Comparison of ENCODE assay signal across 1 cellular context in the genomic region with DNA sequence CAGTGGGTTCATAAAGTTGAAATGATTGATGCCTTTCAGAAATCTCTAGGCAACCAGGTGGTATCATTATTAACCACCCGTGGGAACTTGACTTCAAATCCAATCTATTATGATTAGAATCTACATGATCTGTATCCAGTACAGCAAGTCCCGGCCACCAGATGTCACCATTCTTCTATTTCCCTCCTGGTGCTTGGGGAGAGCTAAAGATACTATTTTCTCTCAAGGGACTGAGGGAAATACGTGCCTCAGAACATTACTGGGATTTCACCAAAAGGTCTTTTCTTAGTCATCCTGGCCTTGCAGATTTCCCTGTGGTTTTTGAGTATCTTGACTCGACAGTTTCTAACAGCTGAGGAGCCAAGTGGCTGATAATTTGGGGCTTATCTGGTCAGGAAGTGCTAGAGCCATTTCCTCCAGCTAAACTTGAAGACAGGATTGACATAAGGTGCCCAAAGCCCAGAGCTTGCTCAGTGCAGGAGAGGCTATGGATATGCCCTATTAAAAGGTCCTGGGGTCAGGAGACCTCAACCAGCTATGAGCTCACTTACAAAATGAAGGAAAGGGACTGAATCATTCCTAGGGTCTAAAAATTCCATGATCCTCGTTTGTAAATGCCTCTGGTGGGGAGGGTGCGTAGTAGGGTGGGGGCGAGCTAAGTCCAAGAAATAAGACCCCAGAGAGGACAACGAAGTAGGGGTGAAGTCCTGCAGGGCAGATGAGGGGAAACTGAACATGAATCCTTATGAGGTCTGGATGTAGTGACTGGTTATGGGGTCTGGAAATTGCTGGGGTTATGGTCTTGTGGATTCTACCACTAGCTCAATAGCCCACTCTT.
TF ChIP-seq lines count a peak whose summit lies in the region.

No MANE protein-coding gene starts in this region.

TF ChIP-seq in HepG2, 621 proteins besides CTCF, POLR2A, EP300 and RAD21 (continued from another document and continues in another):
- TF ChIP-seq, protein P1, sequence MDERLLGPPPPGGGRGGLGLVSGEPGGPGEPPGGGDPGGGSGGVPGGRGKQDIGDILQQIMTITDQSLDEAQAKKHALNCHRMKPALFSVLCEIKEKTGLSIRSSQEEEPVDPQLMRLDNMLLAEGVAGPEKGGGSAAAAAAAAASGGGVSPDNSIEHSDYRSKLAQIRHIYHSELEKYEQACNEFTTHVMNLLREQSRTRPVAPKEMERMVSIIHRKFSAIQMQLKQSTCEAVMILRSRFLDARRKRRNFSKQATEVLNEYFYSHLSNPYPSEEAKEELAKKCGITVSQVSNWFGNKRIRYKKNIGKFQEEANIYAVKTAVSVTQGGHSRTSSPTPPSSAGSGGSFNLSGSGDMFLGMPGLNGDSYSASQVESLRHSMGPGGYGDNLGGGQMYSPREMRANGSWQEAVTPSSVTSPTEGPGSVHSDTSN (CRISPR knock-in tag; IDR thresholded peaks at IDR 0.05) = no peak
- TF ChIP-seq, protein P2, sequence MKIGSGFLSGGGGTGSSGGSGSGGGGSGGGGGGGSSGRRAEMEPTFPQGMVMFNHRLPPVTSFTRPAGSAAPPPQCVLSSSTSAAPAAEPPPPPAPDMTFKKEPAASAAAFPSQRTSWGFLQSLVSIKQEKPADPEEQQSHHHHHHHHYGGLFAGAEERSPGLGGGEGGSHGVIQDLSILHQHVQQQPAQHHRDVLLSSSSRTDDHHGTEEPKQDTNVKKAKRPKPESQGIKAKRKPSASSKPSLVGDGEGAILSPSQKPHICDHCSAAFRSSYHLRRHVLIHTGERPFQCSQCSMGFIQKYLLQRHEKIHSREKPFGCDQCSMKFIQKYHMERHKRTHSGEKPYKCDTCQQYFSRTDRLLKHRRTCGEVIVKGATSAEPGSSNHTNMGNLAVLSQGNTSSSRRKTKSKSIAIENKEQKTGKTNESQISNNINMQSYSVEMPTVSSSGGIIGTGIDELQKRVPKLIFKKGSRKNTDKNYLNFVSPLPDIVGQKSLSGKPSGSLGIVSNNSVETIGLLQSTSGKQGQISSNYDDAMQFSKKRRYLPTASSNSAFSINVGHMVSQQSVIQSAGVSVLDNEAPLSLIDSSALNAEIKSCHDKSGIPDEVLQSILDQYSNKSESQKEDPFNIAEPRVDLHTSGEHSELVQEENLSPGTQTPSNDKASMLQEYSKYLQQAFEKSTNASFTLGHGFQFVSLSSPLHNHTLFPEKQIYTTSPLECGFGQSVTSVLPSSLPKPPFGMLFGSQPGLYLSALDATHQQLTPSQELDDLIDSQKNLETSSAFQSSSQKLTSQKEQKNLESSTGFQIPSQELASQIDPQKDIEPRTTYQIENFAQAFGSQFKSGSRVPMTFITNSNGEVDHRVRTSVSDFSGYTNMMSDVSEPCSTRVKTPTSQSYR (CRISPR knock-in tag; IDR thresholded peaks at IDR 0.05; ENCODE audit: borderline replicate concordance) = no peak
- peak in 1 of 2 experiments; percentile 20; a peak in 1 of 4 replicates for TF ChIP-seq NR2F1 (CRISPR knock-in tag; IDR thresholded peaks at IDR 0.05)
- 0 out of 2 replicates have a peak, but pooled peaks have one; percentile 31 for TF ChIP-seq ZMYM3 (CRISPR knock-in tag; IDR thresholded peaks at IDR 0.05)
- 0 out of 2 replicates have a peak, but pooled peaks have one; percentile 28 for TF ChIP-seq MIER2 (CRISPR knock-in tag; IDR thresholded peaks at IDR 0.05)
- TF ChIP-seq, protein P3, sequence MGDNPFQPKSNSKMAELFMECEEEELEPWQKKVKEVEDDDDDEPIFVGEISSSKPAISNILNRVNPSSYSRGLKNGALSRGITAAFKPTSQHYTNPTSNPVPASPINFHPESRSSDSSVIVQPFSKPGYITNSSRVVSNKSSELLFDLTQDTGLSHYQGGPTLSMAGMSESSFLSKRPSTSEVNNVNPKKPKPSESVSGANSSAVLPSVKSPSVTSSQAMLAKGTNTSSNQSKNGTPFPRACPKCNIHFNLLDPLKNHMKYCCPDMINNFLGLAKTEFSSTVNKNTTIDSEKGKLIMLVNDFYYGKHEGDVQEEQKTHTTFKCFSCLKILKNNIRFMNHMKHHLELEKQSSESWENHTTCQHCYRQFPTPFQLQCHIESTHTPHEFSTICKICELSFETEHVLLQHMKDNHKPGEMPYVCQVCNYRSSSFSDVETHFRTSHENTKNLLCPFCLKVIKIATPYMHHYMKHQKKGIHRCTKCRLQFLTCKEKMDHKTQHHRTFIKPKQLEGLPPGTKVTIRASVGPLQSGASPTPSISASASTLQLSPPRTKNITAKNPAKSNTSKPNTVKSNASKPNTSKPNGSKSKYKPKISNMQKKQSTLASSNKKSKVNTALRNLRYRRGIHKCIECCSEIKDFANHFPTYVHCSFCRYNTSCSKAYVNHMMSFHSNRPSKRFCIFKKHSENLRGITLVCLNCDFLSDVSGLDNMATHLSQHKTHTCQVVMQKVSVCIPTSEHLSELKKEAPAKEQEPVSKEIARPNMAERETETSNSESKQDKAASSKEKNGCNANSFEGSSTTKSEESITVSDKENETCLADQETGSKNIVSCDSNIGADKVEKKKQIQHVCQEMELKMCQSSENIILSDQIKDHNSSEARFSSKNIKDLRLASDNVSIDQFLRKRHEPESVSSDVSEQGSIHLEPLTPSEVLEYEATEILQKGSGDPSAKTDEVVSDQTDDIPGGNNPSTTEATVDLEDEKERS (CRISPR knock-in tag; IDR thresholded peaks at IDR 0.05) = 0 out of 2 replicates have a peak, but pooled peaks have one; percentile 51
- no peak for TF ChIP-seq ZNF20 (CRISPR knock-in tag; IDR thresholded peaks at IDR 0.05)
- TF ChIP-seq, protein P4, sequence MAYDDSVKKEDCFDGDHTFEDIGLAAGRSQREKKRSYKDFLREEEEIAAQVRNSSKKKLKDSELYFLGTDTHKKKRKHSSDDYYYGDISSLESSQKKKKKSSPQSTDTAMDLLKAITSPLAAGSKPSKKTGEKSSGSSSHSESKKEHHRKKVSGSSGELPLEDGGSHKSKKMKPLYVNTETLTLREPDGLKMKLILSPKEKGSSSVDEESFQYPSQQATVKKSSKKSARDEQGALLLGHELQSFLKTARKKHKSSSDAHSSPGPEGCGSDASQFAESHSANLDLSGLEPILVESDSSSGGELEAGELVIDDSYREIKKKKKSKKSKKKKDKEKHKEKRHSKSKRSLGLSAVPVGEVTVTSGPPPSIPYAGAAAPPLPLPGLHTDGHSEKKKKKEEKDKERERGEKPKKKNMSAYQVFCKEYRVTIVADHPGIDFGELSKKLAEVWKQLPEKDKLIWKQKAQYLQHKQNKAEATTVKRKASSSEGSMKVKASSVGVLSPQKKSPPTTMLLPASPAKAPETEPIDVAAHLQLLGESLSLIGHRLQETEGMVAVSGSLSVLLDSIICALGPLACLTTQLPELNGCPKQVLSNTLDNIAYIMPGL (CRISPR knock-in tag; IDR thresholded peaks at IDR 0.05; ENCODE audit: borderline replicate concordance in 1 of 2, low read depth in 1 of 2) = peak; percentile 61 to 68; a peak in 3 of 4 replicates
- TF ChIP-seq, protein P5, sequence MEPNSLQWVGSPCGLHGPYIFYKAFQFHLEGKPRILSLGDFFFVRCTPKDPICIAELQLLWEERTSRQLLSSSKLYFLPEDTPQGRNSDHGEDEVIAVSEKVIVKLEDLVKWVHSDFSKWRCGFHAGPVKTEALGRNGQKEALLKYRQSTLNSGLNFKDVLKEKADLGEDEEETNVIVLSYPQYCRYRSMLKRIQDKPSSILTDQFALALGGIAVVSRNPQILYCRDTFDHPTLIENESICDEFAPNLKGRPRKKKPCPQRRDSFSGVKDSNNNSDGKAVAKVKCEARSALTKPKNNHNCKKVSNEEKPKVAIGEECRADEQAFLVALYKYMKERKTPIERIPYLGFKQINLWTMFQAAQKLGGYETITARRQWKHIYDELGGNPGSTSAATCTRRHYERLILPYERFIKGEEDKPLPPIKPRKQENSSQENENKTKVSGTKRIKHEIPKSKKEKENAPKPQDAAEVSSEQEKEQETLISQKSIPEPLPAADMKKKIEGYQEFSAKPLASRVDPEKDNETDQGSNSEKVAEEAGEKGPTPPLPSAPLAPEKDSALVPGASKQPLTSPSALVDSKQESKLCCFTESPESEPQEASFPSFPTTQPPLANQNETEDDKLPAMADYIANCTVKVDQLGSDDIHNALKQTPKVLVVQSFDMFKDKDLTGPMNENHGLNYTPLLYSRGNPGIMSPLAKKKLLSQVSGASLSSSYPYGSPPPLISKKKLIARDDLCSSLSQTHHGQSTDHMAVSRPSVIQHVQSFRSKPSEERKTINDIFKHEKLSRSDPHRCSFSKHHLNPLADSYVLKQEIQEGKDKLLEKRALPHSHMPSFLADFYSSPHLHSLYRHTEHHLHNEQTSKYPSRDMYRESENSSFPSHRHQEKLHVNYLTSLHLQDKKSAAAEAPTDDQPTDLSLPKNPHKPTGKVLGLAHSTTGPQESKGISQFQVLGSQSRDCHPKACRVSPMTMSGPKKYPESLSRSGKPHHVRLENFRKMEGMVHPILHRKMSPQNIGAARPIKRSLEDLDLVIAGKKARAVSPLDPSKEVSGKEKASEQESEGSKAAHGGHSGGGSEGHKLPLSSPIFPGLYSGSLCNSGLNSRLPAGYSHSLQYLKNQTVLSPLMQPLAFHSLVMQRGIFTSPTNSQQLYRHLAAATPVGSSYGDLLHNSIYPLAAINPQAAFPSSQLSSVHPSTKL (CRISPR knock-in tag; IDR thresholded peaks at IDR 0.05) = peak; percentile 49; the same call in 1 of the 2 replicates
- TF ChIP-seq, protein P6, sequence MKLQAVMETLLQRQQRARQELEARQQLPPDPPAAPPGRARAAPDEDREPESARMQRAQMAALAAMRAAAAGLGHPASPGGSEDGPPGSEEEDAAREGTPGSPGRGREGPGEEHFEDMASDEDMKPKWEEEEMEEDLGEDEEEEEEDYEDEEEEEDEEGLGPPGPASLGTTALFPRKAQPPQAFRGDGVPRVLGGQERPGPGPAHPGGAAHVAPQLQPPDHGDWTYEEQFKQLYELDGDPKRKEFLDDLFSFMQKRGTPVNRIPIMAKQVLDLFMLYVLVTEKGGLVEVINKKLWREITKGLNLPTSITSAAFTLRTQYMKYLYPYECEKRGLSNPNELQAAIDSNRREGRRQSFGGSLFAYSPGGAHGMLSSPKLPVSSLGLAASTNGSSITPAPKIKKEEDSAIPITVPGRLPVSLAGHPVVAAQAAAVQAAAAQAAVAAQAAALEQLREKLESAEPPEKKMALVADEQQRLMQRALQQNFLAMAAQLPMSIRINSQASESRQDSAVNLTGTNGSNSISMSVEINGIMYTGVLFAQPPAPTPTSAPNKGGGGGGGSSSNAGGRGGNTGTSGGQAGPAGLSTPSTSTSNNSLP (IDR thresholded peaks at IDR 0.05; ENCODE audit: low read depth, low read length) = peak; percentile 88
- TF ChIP-seq ZFY (CRISPR knock-in tag; IDR thresholded peaks at IDR 0.05) = no peak
- TF ChIP-seq, protein P7, sequence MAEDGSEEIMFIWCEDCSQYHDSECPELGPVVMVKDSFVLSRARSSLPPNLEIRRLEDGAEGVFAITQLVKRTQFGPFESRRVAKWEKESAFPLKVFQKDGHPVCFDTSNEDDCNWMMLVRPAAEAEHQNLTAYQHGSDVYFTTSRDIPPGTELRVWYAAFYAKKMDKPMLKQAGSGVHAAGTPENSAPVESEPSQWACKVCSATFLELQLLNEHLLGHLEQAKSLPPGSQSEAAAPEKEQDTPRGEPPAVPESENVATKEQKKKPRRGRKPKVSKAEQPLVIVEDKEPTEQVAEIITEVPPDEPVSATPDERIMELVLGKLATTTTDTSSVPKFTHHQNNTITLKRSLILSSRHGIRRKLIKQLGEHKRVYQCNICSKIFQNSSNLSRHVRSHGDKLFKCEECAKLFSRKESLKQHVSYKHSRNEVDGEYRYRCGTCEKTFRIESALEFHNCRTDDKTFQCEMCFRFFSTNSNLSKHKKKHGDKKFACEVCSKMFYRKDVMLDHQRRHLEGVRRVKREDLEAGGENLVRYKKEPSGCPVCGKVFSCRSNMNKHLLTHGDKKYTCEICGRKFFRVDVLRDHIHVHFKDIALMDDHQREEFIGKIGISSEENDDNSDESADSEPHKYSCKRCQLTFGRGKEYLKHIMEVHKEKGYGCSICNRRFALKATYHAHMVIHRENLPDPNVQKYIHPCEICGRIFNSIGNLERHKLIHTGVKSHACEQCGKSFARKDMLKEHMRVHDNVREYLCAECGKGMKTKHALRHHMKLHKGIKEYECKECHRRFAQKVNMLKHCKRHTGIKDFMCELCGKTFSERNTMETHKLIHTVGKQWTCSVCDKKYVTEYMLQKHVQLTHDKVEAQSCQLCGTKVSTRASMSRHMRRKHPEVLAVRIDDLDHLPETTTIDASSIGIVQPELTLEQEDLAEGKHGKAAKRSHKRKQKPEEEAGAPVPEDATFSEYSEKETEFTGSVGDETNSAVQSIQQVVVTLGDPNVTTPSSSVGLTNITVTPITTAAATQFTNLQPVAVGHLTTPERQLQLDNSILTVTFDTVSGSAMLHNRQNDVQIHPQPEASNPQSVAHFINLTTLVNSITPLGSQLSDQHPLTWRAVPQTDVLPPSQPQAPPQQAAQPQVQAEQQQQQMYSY (CRISPR knock-in tag; IDR thresholded peaks at IDR 0.05) = no peak
- no peak for TF ChIP-seq FOXC1 (CRISPR knock-in tag; IDR thresholded peaks at IDR 0.05; ENCODE audit: borderline replicate concordance)
- TF ChIP-seq POLR2AphosphoS5 (IDR thresholded peaks at IDR 0.05; ENCODE audit: low read depth, low read length) = no peak
- 0 out of 2 replicates have a peak, but pooled peaks have one; percentile 34 for TF ChIP-seq KLF6 (CRISPR knock-in tag; IDR thresholded peaks at IDR 0.05)
- TF ChIP-seq ZSCAN25 (CRISPR knock-in tag; IDR thresholded peaks at IDR 0.05) = peak; percentile 68
- TF ChIP-seq GATAD1 (CRISPR knock-in tag; IDR thresholded peaks at IDR 0.05) = 0 out of 2 replicates have a peak, but pooled peaks have one; percentile 29
- no peak for TF ChIP-seq ZNF615 (CRISPR knock-in tag; IDR thresholded peaks at IDR 0.05; ENCODE audit: borderline replicate concordance)
- TF ChIP-seq ZNF761 (CRISPR knock-in tag; conservative IDR thresholded peaks at IDR 0.05) = no peak
- TF ChIP-seq, protein P8, sequence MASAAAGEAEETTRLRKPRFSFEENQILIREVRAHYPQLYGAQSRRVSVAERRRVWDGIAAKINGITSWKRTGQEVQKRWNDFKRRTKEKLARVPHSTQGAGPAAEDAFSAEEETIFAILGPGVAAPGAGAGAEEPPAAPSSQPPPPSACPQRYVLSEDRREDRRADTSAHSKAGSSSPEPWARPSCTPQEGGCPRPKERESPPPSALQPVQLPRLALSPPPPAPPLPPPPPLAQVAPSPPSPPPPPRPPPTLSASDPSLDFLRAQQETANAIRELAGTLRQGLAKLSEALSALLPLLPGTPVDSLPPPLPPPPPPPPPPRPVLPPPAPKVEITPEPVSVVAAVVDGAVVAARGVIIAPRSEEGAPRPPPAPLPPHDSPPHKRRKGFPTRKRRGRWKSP (CRISPR knock-in tag; IDR thresholded peaks at IDR 0.05) = peak; percentile 34; the same call in 1 of the 2 replicates
- TF ChIP-seq, protein P9, sequence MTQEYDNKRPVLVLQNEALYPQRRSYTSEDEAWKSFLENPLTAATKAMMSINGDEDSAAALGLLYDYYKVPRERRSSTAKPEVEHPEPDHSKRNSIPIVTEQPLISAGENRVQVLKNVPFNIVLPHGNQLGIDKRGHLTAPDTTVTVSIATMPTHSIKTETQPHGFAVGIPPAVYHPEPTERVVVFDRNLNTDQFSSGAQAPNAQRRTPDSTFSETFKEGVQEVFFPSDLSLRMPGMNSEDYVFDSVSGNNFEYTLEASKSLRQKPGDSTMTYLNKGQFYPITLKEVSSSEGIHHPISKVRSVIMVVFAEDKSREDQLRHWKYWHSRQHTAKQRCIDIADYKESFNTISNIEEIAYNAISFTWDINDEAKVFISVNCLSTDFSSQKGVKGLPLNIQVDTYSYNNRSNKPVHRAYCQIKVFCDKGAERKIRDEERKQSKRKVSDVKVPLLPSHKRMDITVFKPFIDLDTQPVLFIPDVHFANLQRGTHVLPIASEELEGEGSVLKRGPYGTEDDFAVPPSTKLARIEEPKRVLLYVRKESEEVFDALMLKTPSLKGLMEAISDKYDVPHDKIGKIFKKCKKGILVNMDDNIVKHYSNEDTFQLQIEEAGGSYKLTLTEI (CRISPR knock-in tag; conservative IDR thresholded peaks at IDR 0.05) = no peak
- TF ChIP-seq ZNF335 (CRISPR knock-in tag; IDR thresholded peaks at IDR 0.05) = 0 out of 2 replicates have a peak, but pooled peaks have one; percentile 35
- 0 out of 2 replicates have a peak, but pooled peaks have one; percentile 8 for TF ChIP-seq WIZ (CRISPR knock-in tag; IDR thresholded peaks at IDR 0.05)
- no peak for TF ChIP-seq HOXA7 (CRISPR knock-in tag; IDR thresholded peaks at IDR 0.05)
- 0 out of 2 replicates have a peak, but pooled peaks have one; percentile 25 for TF ChIP-seq CBFB (CRISPR knock-in tag; IDR thresholded peaks at IDR 0.05)
- TF ChIP-seq KLF9 (CRISPR knock-in tag; IDR thresholded peaks at IDR 0.05; ENCODE audit: low read depth) = no peak
- no peak for TF ChIP-seq ZBTB7B (CRISPR knock-in tag; IDR thresholded peaks at IDR 0.05)
